8 cellular contexts compared by ENCODE assay signal in genomic region chr9:37422289-37423104, GRCh38. TPM values are rescaled to one million over a fixed set of nuclear protein-coding genes. Genes with fewer than 3 reads are reported as not detected.
A peak's percentile ranks its signal among the peaks of the same experiment; 100 is the strongest.
DNase-seq lines count a peak whose midpoint lies in the region; ATAC-seq and TF ChIP-seq lines count a peak whose summit lies in the region.

TSS of gene GRHPR (plus strand) at chr9:37422696. CDS start at chr9:37422751, 55 bp downstream.

- no peaks in the 10 kb centered on the region for H3K27me3 Mint-ChIP-seq in dendritic cell treated with granulocyte-macrophage colony-stimulating factor and Interleukin-4, amounts not matched to agents 40 ng/mL and 50 ng/mL, for 4 days

- peak within 1 kb of the TSS; percentile 85 to 88 for H3K9ac ChIP-seq in liver (ENCODE audit: low read depth in 1 of 2, low read length in 2 of 2)

- peak; percentile 96 for ATAC-seq in HG03439 (IDR thresholded peaks at IDR 0.05; ENCODE audit: unreplicated experiment)

- H3K4me3 Mint-ChIP-seq in dendritic cell treated with granulocyte-macrophage colony-stimulating factor and Interleukin-4, amounts not matched to agents 40 ng/mL and 50 ng/mL, for 4 days: peak within 1 kb of the TSS; percentile 96

- H3K4me3 ChIP-seq in BJ (ENCODE audit: low read depth, low read length) (peak within 1 kb of the TSS; percentile 94), liver (ENCODE audit: low read depth in 1 of 3, low read length in 3 of 3) (peak within 1 kb of the TSS; percentile 82 to 90 (median 90))

- H3K36me3 Mint-ChIP-seq in dendritic cell treated with granulocyte-macrophage colony-stimulating factor and Interleukin-4, amounts not matched to agents 40 ng/mL and 50 ng/mL, for 4 days (ENCODE audit: low read depth): peaks cover 41% of the 10 kb centered on the region

- H3K27me3 ChIP-seq in BJ (ENCODE audit: control insufficient read depth, insufficient read depth, low read length): no peaks in the 10 kb centered on the region
- H3K27me3 ChIP-seq in liver (ENCODE audit: control insufficient read depth in 4 of 4, insufficient read depth in 4 of 4, low read length in 3 of 4): no peaks in the 10 kb centered on the region

- H3K27ac ChIP-seq in liver (ENCODE audit: low read depth in 1 of 2, low read length in 2 of 2): peak within 1 kb of the TSS; percentile 91 to 98

- TF ChIP-seq CTCF in BJ (IDR thresholded peaks at IDR 0.05; ENCODE audit: insufficient read depth, low read depth, low read length): no peak
- no peak for TF ChIP-seq CTCF in liver (IDR thresholded peaks at IDR 0.05; ENCODE audit: low read depth, low read length, missing input control)

- H3K9me3 Mint-ChIP-seq in dendritic cell treated with granulocyte-macrophage colony-stimulating factor and Interleukin-4, amounts not matched to agents 40 ng/mL and 50 ng/mL, for 4 days: no peaks in the 10 kb centered on the region

- H3K36me3 ChIP-seq in BJ (ENCODE audit: control insufficient read depth, insufficient read depth, low read length) (peaks cover 12% of the 10 kb centered on the region), liver (ENCODE audit: control insufficient read depth in 4 of 4, insufficient read depth in 3 of 4, low read depth in 1 of 4, low read length in 3 of 4) (peaks cover 0 to 14% (median 4%) of the 10 kb centered on the region in 4 donors)

- H3K4me1 ChIP-seq in liver (ENCODE audit: control insufficient read depth in 4 of 4, insufficient read depth in 4 of 4, low read length in 3 of 4): peaks cover 25 to 76% (median 63%) of the 10 kb centered on the region in 4 donors

- CTCF ChIA-PET in BJ (lab: Yijun Ruan, JAX): interaction anchor here (0.7 to 1.2 kb wide), 2 partner anchors 27 to 426 kb away, joined by 3 read pairs; no protein-coding TSS in a partner anchor

- WGBS in liver: under 1% methylated on average over 56 of the region's 56 CpGs

- intact Hi-C loops in dendritic cell treated with granulocyte-macrophage colony-stimulating factor and Interleukin-4, amounts not matched to agents 40 ng/mL and 50 ng/mL, for 4 days (cut with micrococcal nuclease): loop anchor here (2.0 to 5.0 kb wide), 2 partner anchors 42 to 65 kb away; partner anchors contain the start of genes POLR1E and ZBTB5

- peak; percentile 3 to 28 for TF ChIP-seq RAD21 in liver (IDR thresholded peaks at IDR 0.05)

- H3K4me1 Mint-ChIP-seq in dendritic cell treated with granulocyte-macrophage colony-stimulating factor and Interleukin-4, amounts not matched to agents 40 ng/mL and 50 ng/mL, for 4 days (ENCODE audit: low read depth): peaks cover 31% of the 10 kb centered on the region

- H3K9me3 ChIP-seq in liver (ENCODE audit: control insufficient read depth in 4 of 4, low read length in 3 of 4): no peaks in the 10 kb centered on the region

- DNase-seq in BJ (ENCODE audit: low read depth): no peak
- DNase-seq in GM19238 (ENCODE audit: insufficient read length, low spot score): peak; percentile 91
- DNase-seq in NCI-H526 (lab: John Stamatoyannopoulos, UW): peak; percentile 74 to 94
- peak; percentile 86 for DNase-seq in activated CD4-positive, alpha-beta T cell treated with anti-CD3 and anti-CD28 coated beads, Interleukin-2, amount 50 U/mL, for 1 hour
- peak; percentile 88 to 91 for DNase-seq in stimulated activated CD4-positive, alpha-beta T cell treated with anti-CD3 and anti-CD28 coated beads, Interleukin-4, amount 100 ng/mL, for 4 hours

- H3K27ac Mint-ChIP-seq in dendritic cell treated with granulocyte-macrophage colony-stimulating factor and Interleukin-4, amounts not matched to agents 40 ng/mL and 50 ng/mL, for 4 days: peak within 1 kb of the TSS; percentile 95

- POLR2A ChIA-PET in BJ (lab: Charles Lee): interaction anchor here (1.0 kb wide), 1 partner anchor 302 kb away, joined by 3 read pairs; the partner anchor contains the start of gene ZCCHC7

TF ChIP-seq in liver, 16 proteins besides CTCF, POLR2A, EP300 and RAD21:
- TF ChIP-seq SP1 (IDR thresholded peaks at IDR 0.05): peak; percentile 82
- TF ChIP-seq MAX (IDR thresholded peaks at IDR 0.05): peak; percentile 30
- TF ChIP-seq HNF4A (conservative IDR thresholded peaks at IDR 0.05): peak; percentile 75 to 85
- peak; percentile 97 to 99 for TF ChIP-seq RXRA (IDR thresholded peaks at IDR 0.05)
- peak; percentile 56 for TF ChIP-seq TAF1 (conservative IDR thresholded peaks at IDR 0.05)
- TF ChIP-seq, protein P1, sequence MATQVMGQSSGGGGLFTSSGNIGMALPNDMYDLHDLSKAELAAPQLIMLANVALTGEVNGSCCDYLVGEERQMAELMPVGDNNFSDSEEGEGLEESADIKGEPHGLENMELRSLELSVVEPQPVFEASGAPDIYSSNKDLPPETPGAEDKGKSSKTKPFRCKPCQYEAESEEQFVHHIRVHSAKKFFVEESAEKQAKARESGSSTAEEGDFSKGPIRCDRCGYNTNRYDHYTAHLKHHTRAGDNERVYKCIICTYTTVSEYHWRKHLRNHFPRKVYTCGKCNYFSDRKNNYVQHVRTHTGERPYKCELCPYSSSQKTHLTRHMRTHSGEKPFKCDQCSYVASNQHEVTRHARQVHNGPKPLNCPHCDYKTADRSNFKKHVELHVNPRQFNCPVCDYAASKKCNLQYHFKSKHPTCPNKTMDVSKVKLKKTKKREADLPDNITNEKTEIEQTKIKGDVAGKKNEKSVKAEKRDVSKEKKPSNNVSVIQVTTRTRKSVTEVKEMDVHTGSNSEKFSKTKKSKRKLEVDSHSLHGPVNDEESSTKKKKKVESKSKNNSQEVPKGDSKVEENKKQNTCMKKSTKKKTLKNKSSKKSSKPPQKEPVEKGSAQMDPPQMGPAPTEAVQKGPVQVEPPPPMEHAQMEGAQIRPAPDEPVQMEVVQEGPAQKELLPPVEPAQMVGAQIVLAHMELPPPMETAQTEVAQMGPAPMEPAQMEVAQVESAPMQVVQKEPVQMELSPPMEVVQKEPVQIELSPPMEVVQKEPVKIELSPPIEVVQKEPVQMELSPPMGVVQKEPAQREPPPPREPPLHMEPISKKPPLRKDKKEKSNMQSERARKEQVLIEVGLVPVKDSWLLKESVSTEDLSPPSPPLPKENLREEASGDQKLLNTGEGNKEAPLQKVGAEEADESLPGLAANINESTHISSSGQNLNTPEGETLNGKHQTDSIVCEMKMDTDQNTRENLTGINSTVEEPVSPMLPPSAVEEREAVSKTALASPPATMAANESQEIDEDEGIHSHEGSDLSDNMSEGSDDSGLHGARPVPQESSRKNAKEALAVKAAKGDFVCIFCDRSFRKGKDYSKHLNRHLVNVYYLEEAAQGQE (IDR thresholded peaks at IDR 0.05): peak; percentile 50
- no peak for TF ChIP-seq FOXA2 (IDR thresholded peaks at IDR 0.05)
- no peak for TF ChIP-seq FOXA1 (IDR thresholded peaks at IDR 0.05)
- TF ChIP-seq YY1 (IDR thresholded peaks at IDR 0.05): no peak
- TF ChIP-seq HNF4G (IDR thresholded peaks at IDR 0.05): peak; percentile 21
- TF ChIP-seq EGR1 (IDR thresholded peaks at IDR 0.05; ENCODE audit: low read depth in 2 of 2): peak; percentile 68 to 74
- TF ChIP-seq JUND (IDR thresholded peaks at IDR 0.05): peak in 1 of 2 donors; percentile 8

RNA-seq across cellular contexts. Expression of gene GRHPR, which starts in this region (rescaled TPM):
- polyA plus RNA-seq in BJ (2011; rRNA removed) (159 and 227 TPM in 2 replicates), liver (100 to 1,000 TPM; 197 to 391 TPM)
- 102 and 164 TPM in 2 replicates for polyA minus RNA-seq in BJ (2011; rRNA and poly(A)+ RNA removed)
- total RNA-seq in liver: 100 to 1,000 TPM; 125 to 524 TPM
